ENCODE assay signal across 17 cellular contexts in the genomic region with DNA sequence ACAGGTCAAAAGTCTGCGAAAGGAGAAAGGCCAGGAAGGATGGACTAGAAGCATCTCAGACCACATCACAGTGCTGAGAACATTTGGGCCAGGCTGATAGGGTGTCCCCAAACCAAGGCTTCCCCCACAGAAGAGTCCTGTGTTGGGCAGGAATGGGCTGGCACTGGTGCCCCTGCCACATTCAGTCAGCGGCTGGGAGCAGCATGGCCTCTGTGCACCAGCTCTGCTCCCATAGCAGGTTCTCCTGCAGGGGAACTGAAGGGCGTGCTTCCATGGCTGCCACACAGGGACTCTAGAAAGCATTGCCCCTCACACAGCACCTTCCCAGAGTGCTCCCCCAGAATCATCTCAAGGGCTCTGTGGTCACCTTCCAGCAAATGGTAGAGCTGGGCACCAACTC. TPM values are rescaled to one million over a fixed set of nuclear protein-coding genes. Genes with fewer than 3 reads are reported as not detected.
DNase-seq lines count a peak whose midpoint lies in the region; ATAC-seq and TF ChIP-seq lines count a peak whose summit lies in the region.
"Had no signal": no experiment of that assay in that cellular context is flagged by ENCODE, and none has a peak within 500 bp of the region (broad histone marks: within the 10 kb centered on the region; RNA-seq: fewer than 3 reads in every experiment).

No MANE protein-coding gene starts in this region.

- peak overlapping the region; percentile 90 for H3K27ac Mint-ChIP-seq in activated naive CD8-positive, alpha-beta T cell treated with anti-CD3 and anti-CD28 coated beads, Interleukin-2, amount 50 U/mL, for 24 hours

- no peak for TF ChIP-seq POLR2A in spleen (IDR thresholded peaks at IDR 0.05)

- H3K36me3 ChIP-seq in RWPE2 (ENCODE audit: low read depth) (no peaks in the 10 kb centered on the region; the same call in 1 of the 2 replicates), spleen (peaks cover 0 to 69% (median 32%) of the 10 kb centered on the region in 6 donors)

- H3K27me3 Mint-ChIP-seq in activated naive CD8-positive, alpha-beta T cell treated with anti-CD3 and anti-CD28 coated beads, Interleukin-2, amount 50 U/mL, for 24 hours = no peaks in the 10 kb centered on the region

- H3K4me3 ChIP-seq in RWPE2 (ENCODE audit: severe bottlenecking) = no peak overlapping the region
- no peak overlapping the region for H3K4me3 ChIP-seq in spleen
- H3K4me3 ChIP-seq: SJCRH30, upper lobe of right lung had no signal

- H3K4me3 Mint-ChIP-seq in activated naive CD8-positive, alpha-beta T cell treated with anti-CD3 and anti-CD28 coated beads, Interleukin-2, amount 50 U/mL, for 24 hours = peak overlapping the region; percentile 63

- H3K27me3 ChIP-seq in RWPE2 (ENCODE audit: insufficient read depth, poor library complexity, severe bottlenecking) (no peaks in the 10 kb centered on the region), spleen (replicated peaks in 1 of 7) (no peaks in the 10 kb centered on the region)
- H3K27me3 ChIP-seq: foreskin keratinocyte, SJCRH30, upper lobe of right lung had no signal

- TF ChIP-seq CTCF in RWPE2 (IDR thresholded peaks at IDR 0.05; ENCODE audit: poor library complexity, severe bottlenecking) = no peak
- no peak for TF ChIP-seq CTCF in spleen (IDR thresholded peaks at IDR 0.05 in 8 of 11, conservative IDR thresholded peaks at IDR 0.05 in 3 of 11)

- H3K9me3 ChIP-seq in RWPE2 (ENCODE audit: severe bottlenecking) = no peaks in the 10 kb centered on the region
- H3K9me3 ChIP-seq in spleen = no peaks in the 10 kb centered on the region
- H3K9me3 ChIP-seq: SJCRH30, upper lobe of right lung had no signal

- intact Hi-C loops in spleen (cut with DNase I; ENCODE audit: low total_unique reads) = no loop called here

- H3K4me1 Mint-ChIP-seq in activated naive CD8-positive, alpha-beta T cell treated with anti-CD3 and anti-CD28 coated beads, Interleukin-2, amount 50 U/mL, for 24 hours = peaks cover 97% of the 10 kb centered on the region

- DNase-seq in activated CD8-positive, alpha-beta memory T cell treated with anti-CD3 and anti-CD28 coated beads, Interleukin-2, amount 50 U/mL, for 48 hours = peak; percentile 54
- DNase-seq in activated CD8-positive, alpha-beta memory T cell treated with anti-CD3 and anti-CD28 coated beads, Interleukin-2, amount 50 U/mL, for 4 hours = no peak
- DNase-seq in RWPE2 (ENCODE audit: low spot score) (no peak), spleen (no peak), hippocampal formation (lab: John Stamatoyannopoulos, UW) (no peak)
- no peak for DNase-seq in activated naive CD8-positive, alpha-beta T cell treated with anti-CD3 and anti-CD28 coated beads, Interleukin-2, amount 50 U/mL, for 24 hours
- DNase-seq in stimulated activated CD4-positive, alpha-beta T cell treated with anti-CD3 and anti-CD28 coated beads, Interleukin-4, amount 100 ng/mL, for 1 hour = no peak
- DNase-seq: ACHN, DMS79, foreskin keratinocyte, NCI-H1436, NCI-H2171, NCI-H748 treated with DMSO at 0.1 percent for 48 hours, PC-3, SJCRH30, upper lobe of right lung had no signal

- H3K27ac ChIP-seq in RWPE2 (ENCODE audit: poor library complexity, severe bottlenecking) (peak overlapping the region; percentile 51), spleen (peak overlapping the region in 5 of 8 donors; percentile 27 to 76 (median 64))
- H3K27ac ChIP-seq: SJCRH30, upper lobe of right lung had no signal

- WGBS in spleen, 5 donors = 78 to 85% (median 82%) methylated on average over 2 to 3 of the region's 3 CpGs

- ATAC-seq in RWPE2 (ENCODE audit: low read depth) (no peak), HG03095 (IDR thresholded peaks at IDR 0.05; ENCODE audit: unreplicated experiment) (no peak)
- no peak for ATAC-seq in activated naive CD8-positive, alpha-beta T cell treated with anti-CD3 and anti-CD28 coated beads, Interleukin-2, amount 50 U/mL, for 24 hours
- ATAC-seq: PC-3, upper lobe of right lung had no signal

- peaks cover 57% of the 10 kb centered on the region for H3K36me3 Mint-ChIP-seq in activated naive CD8-positive, alpha-beta T cell treated with anti-CD3 and anti-CD28 coated beads, Interleukin-2, amount 50 U/mL, for 24 hours (ENCODE audit: low read depth)

- H3K9me3 Mint-ChIP-seq in activated naive CD8-positive, alpha-beta T cell treated with anti-CD3 and anti-CD28 coated beads, Interleukin-2, amount 50 U/mL, for 24 hours = no peaks in the 10 kb centered on the region

- H3K4me1 ChIP-seq in RWPE2 (ENCODE audit: insufficient read depth, poor library complexity, severe bottlenecking) (peaks cover 14% of the 10 kb centered on the region), spleen (peaks cover 35 to 100% (median 76%) of the 10 kb centered on the region in 6 donors)

RNA-seq across cellular contexts. Expression of gene EVL, which starts 17.5 kb away (rescaled TPM):
- total RNA-seq in spleen = 100 to 1,000 TPM; 244 to 336 (median 283) TPM
- 100 to 1,000 TPM; 169 to 184 (median 183) TPM for polyA plus RNA-seq in spleen
